Comparison of ENCODE assay signal across 8 cellular contexts in genomic region chr6:16700202-16700997, GRCh38.
DNase-seq lines count a peak whose midpoint lies in the region; ATAC-seq and TF ChIP-seq lines count a peak whose summit lies in the region.

No MANE protein-coding gene starts in this region.

- H3K36me3 ChIP-seq in ascending aorta (no peaks in the 10 kb centered on the region), right lobe of liver (no peaks in the 10 kb centered on the region), thymus (ENCODE audit: control insufficient read depth, insufficient read depth) (no peaks in the 10 kb centered on the region)

- H3K27me3 ChIP-seq in ascending aorta (no peaks in the 10 kb centered on the region), right lobe of liver (no peaks in the 10 kb centered on the region), thymus (ENCODE audit: control insufficient read depth, insufficient read depth) (no peaks in the 10 kb centered on the region)

- H3K4me3 ChIP-seq in ascending aorta (peak overlapping the region; percentile 36 to 63), right lobe of liver (peak overlapping the region in 1 of 3 donors; percentile 20), thymus (ENCODE audit: low read length) (peak overlapping the region; percentile 30)

- peak; percentile 42 for DNase-seq in activated CD4-positive, CD25-positive, alpha-beta regulatory T cell treated with anti-CD3 and anti-CD28 coated beads, Interleukin-2, amount 50 U/mL, for 72 hours
- no peak for DNase-seq in activated CD4-positive, CD25-positive, alpha-beta regulatory T cell (lab: John Stamatoyannopoulos, UW)
- DNase-seq in ascending aorta (ENCODE audit: low spot score in 2 of 2), result no peak
- DNase-seq in right lobe of liver, result no peak
- DNase-seq in NCI-H446 (lab: John Stamatoyannopoulos, UW), result no peak
- DNase-seq in GDM1 (lab: John Stamatoyannopoulos, UW), result no peak

- H3K4me1 ChIP-seq in ascending aorta (peaks cover 5 to 48% of the 10 kb centered on the region in 2 donors), right lobe of liver (peaks cover 0 to 30% (median 12%) of the 10 kb centered on the region in 4 donors), thymus (ENCODE audit: control insufficient read depth, insufficient read depth, low read length) (peaks cover 2% of the 10 kb centered on the region)

- WGBS in right lobe of liver (ENCODE audit: insufficient coverage, low coverage, low lambda C conversion rate, missing lambda C conversion rate), result 33% methylated on average over 14 of the region's 14 CpGs
- WGBS in thymus, result 11% methylated on average over 14 of the region's 14 CpGs

- ATAC-seq in right lobe of liver (peak in 3 of 4 donors; percentile 22 to 34 (median 34)), HG03025 (IDR thresholded peaks at IDR 0.05; ENCODE audit: low FRiP score, unreplicated experiment) (no peak)

- no peaks in the 10 kb centered on the region for H3K9me3 ChIP-seq in ascending aorta
- no peaks in the 10 kb centered on the region for H3K9me3 ChIP-seq in right lobe of liver
- H3K9me3 ChIP-seq in thymus (ENCODE audit: control insufficient read depth), result no peaks in the 10 kb centered on the region

- H3K27ac ChIP-seq in ascending aorta (peak overlapping the region; percentile 41 to 73), right lobe of liver (peak overlapping the region; percentile 66 to 82 (median 73)), thymus (ENCODE audit: low read depth) (peak overlapping the region; percentile 6)

- intact Hi-C loops in ascending aorta (cut with DNase I) (loop anchor here (10.0 kb wide), 1 partner anchor 1036 kb away; the partner anchor contains the start of gene DTNBP1), right lobe of liver (cut with DNase I) (no loop called here)

- no peak for TF ChIP-seq POLR2A in right lobe of liver (IDR thresholded peaks at IDR 0.05)

- TF ChIP-seq CTCF in ascending aorta (IDR thresholded peaks at IDR 0.05), result no peak
- TF ChIP-seq CTCF in right lobe of liver (IDR thresholded peaks at IDR 0.05), result no peak

Comparison
In these comparisons a context has a peak if more than half of its experiments do, and no peak if none do; other contexts are left out.
1. H3K27ac ChIP-seq: peak in every context shown above with its lines; median percentile 73 in right lobe of liver; 57 in ascending aorta; 6 in thymus.